9 cellular contexts compared by ENCODE assay signal in the genomic region with DNA sequence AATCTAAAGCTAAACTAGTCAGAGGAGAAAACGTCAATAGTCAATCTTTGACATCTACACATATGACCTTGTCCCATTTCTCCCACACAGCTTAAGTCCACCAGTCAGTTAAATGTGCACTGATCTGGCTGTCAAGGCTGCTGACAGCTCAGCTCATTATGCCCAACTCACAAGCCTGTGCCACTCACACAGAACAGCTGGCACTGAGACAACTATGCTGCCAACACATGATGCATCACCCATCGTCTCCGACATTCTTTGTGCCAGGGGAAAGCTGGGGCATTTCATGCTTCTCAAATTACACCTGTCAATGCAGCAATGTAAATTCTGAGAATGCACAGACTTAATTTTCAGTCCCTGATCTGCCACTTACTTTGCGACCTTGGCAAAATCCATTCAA. TPM values are rescaled to one million over a fixed set of nuclear protein-coding genes. Genes with fewer than 3 reads are reported as not detected.
DNase-seq lines count a peak whose midpoint lies in the region; ATAC-seq and TF ChIP-seq lines count a peak whose summit lies in the region.
"Had no signal": no experiment of that assay in that cellular context is flagged by ENCODE, and none has a peak within 500 bp of the region (broad histone marks: within the 10 kb centered on the region; RNA-seq: fewer than 3 reads in every experiment).

No MANE protein-coding gene starts in this region.

- ATAC-seq in omental fat pad (ENCODE audit: low FRiP score) = no peak

- TF ChIP-seq CTCF in omental fat pad (IDR thresholded peaks at IDR 0.05) = no peak

- DNase-seq in DMS153 (lab: John Stamatoyannopoulos, UW) = peak; percentile 47
- peak; percentile 65 for DNase-seq in NCI-H2171 (lab: John Stamatoyannopoulos, UW)
- DNase-seq in dermis blood vessel endothelial cell = peak; percentile 48
- peak; percentile 94 for DNase-seq in myocyte (ENCODE audit: low read depth)
- DNase-seq in Kasumi-1 (lab: John Stamatoyannopoulos, UW) = no peak
- DNase-seq in activated CD4-positive, alpha-beta T cell treated with anti-CD3 and anti-CD28 coated beads, Interleukin-2, amount 50 U/mL, for 48 hours = no peak
- no peak for DNase-seq in NCI-H187 treated with DMSO at 0.1 percent for 48 hours (lab: John Stamatoyannopoulos, UW)
- no peak for DNase-seq in omental fat pad (ENCODE audit: low spot score)
- DNase-seq: OCI-M1 had no signal

RNA-seq across cellular contexts. Expression of gene GNS, which starts 25.3 kb away (rescaled TPM):
- total RNA-seq in dermis blood vessel endothelial cell = 346 and 388 TPM in 2 replicates
- 187 and 201 TPM in 2 replicates for total RNA-seq in myocyte
- polyA plus RNA-seq in myocyte (2012) = 134 TPM
- 100 to 1,000 TPM; 131 to 204 (median 172) TPM for total RNA-seq in omental fat pad

Comparison
In these comparisons a context has a peak if more than half of its experiments do, and no peak if none do; other contexts are left out.
1. DNase-seq: peak in DMS153 (single experiment), NCI-H2171 (single experiment), dermis blood vessel endothelial cell (single experiment) and myocyte (single experiment); none in Kasumi-1 (0 of 2), activated CD4-positive, alpha-beta T cell treated with anti-CD3 and anti-CD28 coated beads, Interleukin-2, amount 50 U/mL, for 48 hours (0 of 2), NCI-H187 treated with DMSO at 0.1 percent for 48 hours (single experiment) and omental fat pad (single experiment).